In the genomic region with DNA sequence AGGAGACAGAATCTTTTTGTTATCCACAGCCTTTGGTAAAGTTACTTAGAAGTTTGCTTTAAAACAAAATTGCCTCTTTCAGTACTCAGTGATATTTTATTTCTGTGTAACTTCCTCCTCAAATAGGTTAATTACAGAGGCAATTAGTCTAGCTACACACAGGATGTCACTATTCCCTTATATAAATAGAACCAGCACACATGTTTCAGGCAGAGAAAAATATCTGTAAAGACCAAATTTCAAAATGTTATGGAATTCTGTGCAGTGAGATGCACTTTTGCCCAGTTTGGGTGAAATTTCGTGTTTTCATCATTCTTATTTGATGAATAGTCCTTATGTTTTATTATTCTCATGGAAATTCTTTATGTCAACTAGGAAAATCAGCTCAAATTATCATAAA, we compare ENCODE assay signal across 1 cellular context.
TF ChIP-seq lines count a peak whose summit lies in the region.

No MANE protein-coding gene starts in this region.

TF ChIP-seq in SK-N-SH treated with all-trans-retinoic acid at 6 μM for 48 hours, 23 proteins besides CTCF, POLR2A, EP300 and RAD21 (continued from another document):
- TF ChIP-seq, protein P1, sequence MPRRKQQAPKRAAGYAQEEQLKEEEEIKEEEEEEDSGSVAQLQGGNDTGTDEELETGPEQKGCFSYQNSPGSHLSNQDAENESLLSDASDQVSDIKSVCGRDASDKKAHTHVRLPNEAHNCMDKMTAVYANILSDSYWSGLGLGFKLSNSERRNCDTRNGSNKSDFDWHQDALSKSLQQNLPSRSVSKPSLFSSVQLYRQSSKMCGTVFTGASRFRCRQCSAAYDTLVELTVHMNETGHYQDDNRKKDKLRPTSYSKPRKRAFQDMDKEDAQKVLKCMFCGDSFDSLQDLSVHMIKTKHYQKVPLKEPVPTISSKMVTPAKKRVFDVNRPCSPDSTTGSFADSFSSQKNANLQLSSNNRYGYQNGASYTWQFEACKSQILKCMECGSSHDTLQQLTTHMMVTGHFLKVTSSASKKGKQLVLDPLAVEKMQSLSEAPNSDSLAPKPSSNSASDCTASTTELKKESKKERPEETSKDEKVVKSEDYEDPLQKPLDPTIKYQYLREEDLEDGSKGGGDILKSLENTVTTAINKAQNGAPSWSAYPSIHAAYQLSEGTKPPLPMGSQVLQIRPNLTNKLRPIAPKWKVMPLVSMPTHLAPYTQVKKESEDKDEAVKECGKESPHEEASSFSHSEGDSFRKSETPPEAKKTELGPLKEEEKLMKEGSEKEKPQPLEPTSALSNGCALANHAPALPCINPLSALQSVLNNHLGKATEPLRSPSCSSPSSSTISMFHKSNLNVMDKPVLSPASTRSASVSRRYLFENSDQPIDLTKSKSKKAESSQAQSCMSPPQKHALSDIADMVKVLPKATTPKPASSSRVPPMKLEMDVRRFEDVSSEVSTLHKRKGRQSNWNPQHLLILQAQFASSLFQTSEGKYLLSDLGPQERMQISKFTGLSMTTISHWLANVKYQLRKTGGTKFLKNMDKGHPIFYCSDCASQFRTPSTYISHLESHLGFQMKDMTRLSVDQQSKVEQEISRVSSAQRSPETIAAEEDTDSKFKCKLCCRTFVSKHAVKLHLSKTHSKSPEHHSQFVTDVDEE (CRISPR knock-in tag; IDR thresholded peaks at IDR 0.05) = no peak
